ENCODE assay signal across 1 cellular context in the genomic region with DNA sequence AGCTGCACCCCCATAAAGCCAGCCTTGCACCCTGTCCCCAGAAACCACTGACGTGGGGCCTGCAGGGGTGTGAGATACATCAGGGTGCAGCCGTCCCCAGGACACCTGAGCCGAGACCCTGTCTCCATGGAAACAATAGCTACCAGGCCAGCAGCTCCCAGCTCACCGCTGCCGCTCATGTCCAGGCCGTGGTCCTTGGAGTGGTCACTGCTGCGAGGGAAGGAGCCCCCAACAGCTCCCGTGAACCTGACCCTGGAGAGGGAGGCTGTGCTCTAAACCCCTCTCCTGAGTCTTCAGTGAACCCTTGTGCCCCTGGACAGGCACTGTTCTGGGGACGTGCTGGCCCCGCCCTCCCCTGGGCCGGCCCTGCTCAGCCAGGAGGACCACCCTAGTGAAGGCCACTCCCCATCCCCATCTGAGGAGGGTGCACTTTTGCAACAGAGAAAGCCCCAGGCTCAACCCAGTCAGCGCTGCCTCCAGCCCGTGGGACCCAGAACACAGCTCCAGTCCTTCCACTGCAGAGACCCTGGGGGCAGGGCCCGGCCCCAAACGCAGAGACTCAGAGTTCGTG.
TF ChIP-seq lines count a peak whose summit lies in the region.

No MANE protein-coding gene starts in this region.

TF ChIP-seq in liver, 16 proteins besides CTCF, POLR2A, EP300 and RAD21 (continued from another document):
- TF ChIP-seq, protein P1, sequence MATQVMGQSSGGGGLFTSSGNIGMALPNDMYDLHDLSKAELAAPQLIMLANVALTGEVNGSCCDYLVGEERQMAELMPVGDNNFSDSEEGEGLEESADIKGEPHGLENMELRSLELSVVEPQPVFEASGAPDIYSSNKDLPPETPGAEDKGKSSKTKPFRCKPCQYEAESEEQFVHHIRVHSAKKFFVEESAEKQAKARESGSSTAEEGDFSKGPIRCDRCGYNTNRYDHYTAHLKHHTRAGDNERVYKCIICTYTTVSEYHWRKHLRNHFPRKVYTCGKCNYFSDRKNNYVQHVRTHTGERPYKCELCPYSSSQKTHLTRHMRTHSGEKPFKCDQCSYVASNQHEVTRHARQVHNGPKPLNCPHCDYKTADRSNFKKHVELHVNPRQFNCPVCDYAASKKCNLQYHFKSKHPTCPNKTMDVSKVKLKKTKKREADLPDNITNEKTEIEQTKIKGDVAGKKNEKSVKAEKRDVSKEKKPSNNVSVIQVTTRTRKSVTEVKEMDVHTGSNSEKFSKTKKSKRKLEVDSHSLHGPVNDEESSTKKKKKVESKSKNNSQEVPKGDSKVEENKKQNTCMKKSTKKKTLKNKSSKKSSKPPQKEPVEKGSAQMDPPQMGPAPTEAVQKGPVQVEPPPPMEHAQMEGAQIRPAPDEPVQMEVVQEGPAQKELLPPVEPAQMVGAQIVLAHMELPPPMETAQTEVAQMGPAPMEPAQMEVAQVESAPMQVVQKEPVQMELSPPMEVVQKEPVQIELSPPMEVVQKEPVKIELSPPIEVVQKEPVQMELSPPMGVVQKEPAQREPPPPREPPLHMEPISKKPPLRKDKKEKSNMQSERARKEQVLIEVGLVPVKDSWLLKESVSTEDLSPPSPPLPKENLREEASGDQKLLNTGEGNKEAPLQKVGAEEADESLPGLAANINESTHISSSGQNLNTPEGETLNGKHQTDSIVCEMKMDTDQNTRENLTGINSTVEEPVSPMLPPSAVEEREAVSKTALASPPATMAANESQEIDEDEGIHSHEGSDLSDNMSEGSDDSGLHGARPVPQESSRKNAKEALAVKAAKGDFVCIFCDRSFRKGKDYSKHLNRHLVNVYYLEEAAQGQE (IDR thresholded peaks at IDR 0.05), result no peak
- TF ChIP-seq FOXA2 (IDR thresholded peaks at IDR 0.05), result no peak
